ENCODE assay signal across 8 cellular contexts in genomic region chr2:224778474-224778877, GRCh38.
DNase-seq lines count a peak whose midpoint lies in the region; ATAC-seq, FAIRE-seq and TF ChIP-seq lines count a peak whose summit lies in the region.

No MANE protein-coding gene starts in this region.

- ATAC-seq in GM19467 (IDR thresholded peaks at IDR 0.05; ENCODE audit: unreplicated experiment), result no peak

- FAIRE-seq in GM18507 (lab: Jason Lieb, UNC), result peak; percentile 79

- H3K36me3 Mint-ChIP-seq in activated naive CD8-positive, alpha-beta T cell treated with anti-CD3 and anti-CD28 coated beads for 36 hours, result peaks cover 29% of the 10 kb centered on the region

- H3K4me1 Mint-ChIP-seq in activated naive CD8-positive, alpha-beta T cell treated with anti-CD3 and anti-CD28 coated beads for 36 hours, result peaks cover 7% of the 10 kb centered on the region

- H3K4me3 Mint-ChIP-seq in activated naive CD8-positive, alpha-beta T cell treated with anti-CD3 and anti-CD28 coated beads for 36 hours, result no peak overlapping the region

- WGBS in hepatocyte (ENCODE audit: low lambda C conversion rate, missing lambda C conversion rate), result 34% methylated on average over 3 of the region's 3 CpGs

- H3K4me1 ChIP-seq in hepatocyte (ENCODE audit: insufficient read depth), result peaks cover 24% of the 10 kb centered on the region

- no peak overlapping the region for H3K4me3 ChIP-seq in hepatocyte

- DNase-seq in AML-193 (lab: John Stamatoyannopoulos, UW), result peak; percentile 33 to 47
- DNase-seq in GM18507 (ENCODE audit: extremely low spot score, insufficient read length, low read depth), result peak; percentile 17
- DNase-seq in HT1080 (ENCODE audit: low read depth), result peak; percentile 52
- peak; percentile 48 for DNase-seq in SKM-1 treated with dmso at 0.1 percent for 144 hours (lab: John Stamatoyannopoulos, UW; ENCODE audit: unreplicated experiment)
- DNase-seq in activated naive CD8-positive, alpha-beta T cell treated with anti-CD3 and anti-CD28 coated beads for 36 hours, result peak; percentile 37
- peak; percentile 47 for DNase-seq in hepatocyte (ENCODE audit: low spot score)
- DNase-seq in stimulated activated CD4-positive, alpha-beta T cell treated with anti-CD3 and anti-CD28 coated beads, Interleukin-12 subunit alpha, Interleukin-12 subunit beta, amount 100 ng/mL, for 24 hours (ENCODE audit: low read depth in 2 of 2), result peak; percentile 10 to 50

- H3K27me3 Mint-ChIP-seq in activated naive CD8-positive, alpha-beta T cell treated with anti-CD3 and anti-CD28 coated beads for 36 hours, result no peaks in the 10 kb centered on the region

- H3K36me3 ChIP-seq in hepatocyte (replicated peaks; ENCODE audit: insufficient read depth, low read depth), result no peaks in the 10 kb centered on the region

- H3K9me3 Mint-ChIP-seq in activated naive CD8-positive, alpha-beta T cell treated with anti-CD3 and anti-CD28 coated beads for 36 hours, result no peaks in the 10 kb centered on the region

- no peaks in the 10 kb centered on the region for H4K20me1 ChIP-seq in hepatocyte (ENCODE audit: insufficient read depth, poor library complexity, severe bottlenecking)

- H3K9me3 ChIP-seq in hepatocyte (ENCODE audit: low read depth), result no peaks in the 10 kb centered on the region

- no peak overlapping the region for H2AFZ ChIP-seq in hepatocyte

- H3K79me2 ChIP-seq in hepatocyte, result no peaks in the 10 kb centered on the region

- peak; percentile 88 for TF ChIP-seq CTCF in hepatocyte (IDR thresholded peaks at IDR 0.05; ENCODE audit: poor library complexity)

- no peak overlapping the region for H3K4me2 ChIP-seq in hepatocyte

- H3K27me3 ChIP-seq in hepatocyte, result no peaks in the 10 kb centered on the region

- no peaks in the 10 kb centered on the region for H3K9me2 ChIP-seq in hepatocyte (replicated peaks; ENCODE audit: insufficient read depth)

- no peak overlapping the region for H3K27ac ChIP-seq in hepatocyte

- H3K27ac Mint-ChIP-seq in activated naive CD8-positive, alpha-beta T cell treated with anti-CD3 and anti-CD28 coated beads for 36 hours, result no peak overlapping the region
